In the genomic region with DNA sequence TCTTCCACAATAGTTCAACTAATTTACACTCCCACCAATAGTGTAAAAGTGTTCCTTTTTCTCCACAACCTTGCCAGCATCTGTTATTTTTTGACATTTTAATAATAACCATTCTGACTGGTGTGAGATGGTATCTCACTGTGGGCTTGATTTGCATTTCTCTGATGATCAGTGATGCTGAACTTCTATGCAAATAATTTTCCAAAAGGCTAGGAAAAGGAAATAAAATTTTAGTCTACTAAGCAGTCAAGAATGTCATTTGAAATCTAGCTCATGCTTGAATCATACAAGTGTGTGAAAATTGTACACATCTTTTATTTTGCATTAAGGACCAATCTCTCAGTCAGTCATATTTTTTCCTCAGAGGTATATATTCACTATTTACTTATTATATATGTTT, we compare ENCODE assay signal across 15 cellular contexts.
DNase-seq lines count a peak whose midpoint lies in the region; ATAC-seq and TF ChIP-seq lines count a peak whose summit lies in the region.
"Had no signal": no experiment of that assay in that cellular context is flagged by ENCODE, and none has a peak within 500 bp of the region (broad histone marks: within the 10 kb centered on the region; RNA-seq: fewer than 3 reads in every experiment).

No MANE protein-coding gene starts in this region.

- intact Hi-C loops in activated B cell treated with CpG ODN at 0.5 μM for 24 hours (cut with micrococcal nuclease), result no loop called here

- peaks cover 38% of the 10 kb centered on the region for H3K4me1 ChIP-seq in Karpas-422 (ENCODE audit: low read length)
- H3K4me1 ChIP-seq: A549 had no signal

- DNase-seq in ELR (ENCODE audit: low read depth), result peak; percentile 36
- DNase-seq in Karpas-422, result peak; percentile 70
- DNase-seq in activated B cell treated with CpG ODN at 0.5 μM for 24 hours, result no peak
- DNase-seq in renal cortical epithelial cell (ENCODE audit: low read depth), result peak; percentile 40
- no peak for DNase-seq in NCI-H1092 treated with DMSO at 0.1 percent for 48 hours (lab: John Stamatoyannopoulos, UW)
- no peak for DNase-seq in NCI-H345 (lab: John Stamatoyannopoulos, UW)
- DNase-seq: C1 segment of cervical spinal cord, DMS79 treated with DMSO at 0.1 percent for 48 hours, H9, KG1, NCI-H1048, NCI-H748 treated with DMSO at 0.1 percent for 48 hours, PC-9 had no signal

- H3K27ac Mint-ChIP-seq in activated B cell treated with CpG ODN at 0.5 μM for 24 hours, result peak overlapping the region; percentile 8

- no peak for TF ChIP-seq CTCF in activated B cell treated with CpG ODN at 0.5 μM for 24 hours (IDR thresholded peaks at IDR 0.05)

- 0 out of 2 replicates have a peak, but pooled peaks cover 5% of the 10 kb centered on the region for H3K79me2 ChIP-seq in Karpas-422 (ENCODE audit: low read length)

- CTCF ChIA-PET in activated B cell treated with CpG ODN at 0.5 μM for 24 hours (lab: Charles Lee), result no interaction called here

- peaks cover 47% of the 10 kb centered on the region for H3K36me3 Mint-ChIP-seq in activated B cell treated with CpG ODN at 0.5 μM for 24 hours (ENCODE audit: low read depth)

- H3K27me3 ChIP-seq in Karpas-422 (ENCODE audit: low read length), result no peaks in the 10 kb centered on the region

- POLR2A ChIA-PET in activated B cell treated with CpG ODN at 0.5 μM for 24 hours (lab: Charles Lee), result no interaction called here

- H3K9me2 ChIP-seq in Karpas-422 (replicated peaks; ENCODE audit: insufficient read depth, low read length), result no peaks in the 10 kb centered on the region

- H4K20me1 ChIP-seq in Karpas-422 (ENCODE audit: insufficient read depth, low read depth, low read length), result no peaks in the 10 kb centered on the region

- H3K4me1 Mint-ChIP-seq in activated B cell treated with CpG ODN at 0.5 μM for 24 hours, result peaks cover 33% of the 10 kb centered on the region

- H3K9me3 ChIP-seq in Karpas-422 (ENCODE audit: low read length), result no peaks in the 10 kb centered on the region
- H3K9me3 ChIP-seq: A549 had no signal

- H2AFZ ChIP-seq in Karpas-422 (ENCODE audit: low read length), result no peak overlapping the region
- H2AFZ ChIP-seq: PC-9 had no signal

- peak overlapping the region; percentile 75 for H3K27ac ChIP-seq in Karpas-422 (ENCODE audit: low read length)
- H3K27ac ChIP-seq: A549, PC-9 had no signal

- H3K4me3 ChIP-seq in Karpas-422 (ENCODE audit: low read length), result peak overlapping the region; percentile 23; the same call in 1 of the 2 replicates
- H3K4me3 ChIP-seq: A549, PC-9 had no signal

- peaks cover 32% of the 10 kb centered on the region for H3K36me3 ChIP-seq in Karpas-422 (ENCODE audit: insufficient read depth, low read length)

- peak overlapping the region; percentile 59 for H3K4me2 ChIP-seq in Karpas-422 (ENCODE audit: low read depth, low read length, poor library complexity, severe bottlenecking)
- H3K4me2 ChIP-seq: A549, PC-9 had no signal

- peaks cover 3% of the 10 kb centered on the region for H3K9me3 Mint-ChIP-seq in activated B cell treated with CpG ODN at 0.5 μM for 24 hours
- H3K9me3 Mint-ChIP-seq: H9 had no signal

- ATAC-seq in activated B cell treated with CpG ODN at 0.5 μM for 24 hours (ENCODE audit: low read depth) (peak; percentile 34), HG03520 (IDR thresholded peaks at IDR 0.05; ENCODE audit: unreplicated experiment) (no peak)
- ATAC-seq: A549 had no signal

- H3K27me3 Mint-ChIP-seq in activated B cell treated with CpG ODN at 0.5 μM for 24 hours, result no peaks in the 10 kb centered on the region

- no peak overlapping the region for H3K9ac ChIP-seq in Karpas-422 (ENCODE audit: low read length)

- H3K4me3 Mint-ChIP-seq in activated B cell treated with CpG ODN at 0.5 μM for 24 hours, result peak overlapping the region; percentile 28
- H3K4me3 Mint-ChIP-seq: H9 had no signal

Comparison
In these comparisons a context has a peak if more than half of its experiments do, and no peak if none do; other contexts are left out.
1. DNase-seq: peak in ELR (single experiment), Karpas-422 (single experiment) and renal cortical epithelial cell (single experiment); none in activated B cell treated with CpG ODN at 0.5 μM for 24 hours (single experiment), NCI-H1092 treated with DMSO at 0.1 percent for 48 hours (single experiment) and NCI-H345 (single experiment).